11 cellular contexts compared by ENCODE assay signal in the genomic region with DNA sequence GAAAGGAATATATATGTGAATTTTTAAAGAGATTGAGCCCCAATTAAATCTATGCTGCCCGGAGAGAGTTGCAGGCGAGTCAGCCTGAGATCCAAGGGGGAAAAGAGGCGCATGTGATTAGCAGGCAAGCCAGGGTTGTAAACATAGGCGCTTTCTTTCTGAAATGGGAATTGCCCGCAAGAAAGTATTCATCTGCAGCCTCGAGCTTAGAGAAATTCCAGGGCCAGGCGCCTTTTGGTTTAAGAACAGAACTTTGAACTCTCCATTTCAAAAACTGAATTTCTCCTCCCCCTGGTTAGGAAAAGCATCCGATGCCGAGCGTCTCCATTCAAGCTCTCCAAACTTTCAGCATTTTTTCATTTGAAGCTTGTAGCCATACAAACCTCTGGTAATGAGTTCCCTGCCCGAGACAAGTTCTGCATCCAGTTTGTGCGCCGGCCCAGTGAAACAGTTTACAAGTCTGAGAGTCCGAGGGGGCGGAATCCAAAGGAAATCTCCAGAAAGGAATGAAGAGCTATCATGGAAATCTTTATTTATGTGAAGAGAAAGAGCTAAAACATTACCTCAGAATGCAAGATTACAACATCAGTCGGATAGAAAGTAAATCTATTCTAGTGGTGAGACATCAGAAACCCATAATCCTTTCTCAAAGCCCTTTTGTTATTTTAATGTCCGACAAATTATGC.
DNase-seq lines count a peak whose midpoint lies in the region; ATAC-seq and TF ChIP-seq lines count a peak whose summit lies in the region.
"Had no signal": no experiment of that assay in that cellular context is flagged by ENCODE, and none has a peak within 500 bp of the region (broad histone marks: within the 10 kb centered on the region; RNA-seq: fewer than 3 reads in every experiment).

No MANE protein-coding gene starts in this region.

- H3K56ac ChIP-seq in mesendoderm (ENCODE audit: low read length) = no peak overlapping the region

- H3K79me1 ChIP-seq in mesendoderm (ENCODE audit: low read length) = no peaks in the 10 kb centered on the region

- H2BK15ac ChIP-seq in mesendoderm (replicated peaks; ENCODE audit: low read depth) = no peak overlapping the region

- no peak overlapping the region for H3K27ac ChIP-seq in HUES6 (ENCODE audit: low read depth, low read length)
- no peak overlapping the region for H3K27ac ChIP-seq in mesendoderm (ENCODE audit: low read depth, low read length)
- peak overlapping the region; percentile 45 to 62 for H3K27ac ChIP-seq in testis

- H3K4ac ChIP-seq in mesendoderm (ENCODE audit: low read depth, low read length) = no peak overlapping the region

- H3K27me3 ChIP-seq in HUES6 (ENCODE audit: control insufficient read depth, insufficient read depth, low read length) (peaks cover 29% of the 10 kb centered on the region), mesendoderm (ENCODE audit: insufficient read depth, low read length, poor library complexity) (peaks cover 7% of the 10 kb centered on the region), testis (no peaks in the 10 kb centered on the region)

- no peak overlapping the region for H2BK120ac ChIP-seq in mesendoderm (ENCODE audit: low read depth, low read length)

- peak overlapping the region; percentile 12 for H3K4me2 ChIP-seq in mesendoderm (ENCODE audit: low read length)

- ATAC-seq in HG03571 (IDR thresholded peaks at IDR 0.05; ENCODE audit: unreplicated experiment) (no peak), GM18873 (IDR thresholded peaks at IDR 0.05; ENCODE audit: low FRiP score, unreplicated experiment) (no peak)

- H3K18ac ChIP-seq in mesendoderm (ENCODE audit: low read length) = no peak overlapping the region

- H2BK5ac ChIP-seq in mesendoderm (ENCODE audit: low read length) = no peak overlapping the region

- H3K9ac ChIP-seq in HUES6 (ENCODE audit: low read length) (no peak overlapping the region), mesendoderm (ENCODE audit: low read length) (no peak overlapping the region)

- peak overlapping the region; percentile 47 for H3K4me3 ChIP-seq in HUES6 (ENCODE audit: low read depth, low read length)
- H3K4me3 ChIP-seq in mesendoderm (ENCODE audit: low read length) = no peak overlapping the region
- H3K4me3 ChIP-seq in testis = peak overlapping the region; percentile 3 to 24

- H4K5ac ChIP-seq in mesendoderm (ENCODE audit: low read length) = no peak overlapping the region

- H3K79me2 ChIP-seq in mesendoderm (ENCODE audit: control insufficient read depth, insufficient read depth, low read length) = no peaks in the 10 kb centered on the region

- H3K36me3 ChIP-seq in HUES6 (ENCODE audit: control insufficient read depth, insufficient read depth, low read length) (no peaks in the 10 kb centered on the region), mesendoderm (ENCODE audit: control insufficient read depth, insufficient read depth, low read length) (no peaks in the 10 kb centered on the region), testis (ENCODE audit: low read depth, missing control alignments) (no peaks in the 10 kb centered on the region)

- no peak overlapping the region for H3K23ac ChIP-seq in mesendoderm (ENCODE audit: low read length)

- peaks cover 21% of the 10 kb centered on the region for H3K4me1 ChIP-seq in HUES6 (ENCODE audit: control insufficient read depth, insufficient read depth, low read length)
- H3K4me1 ChIP-seq in mesendoderm (ENCODE audit: control insufficient read depth, low read depth, low read length) = no peaks in the 10 kb centered on the region
- peaks cover 4% of the 10 kb centered on the region for H3K4me1 ChIP-seq in testis

- no CpG with 5 or more reads among the region's 17 CpGs for WGBS in mesendoderm (ENCODE audit: extremely low coverage, insufficient coverage, low lambda C conversion rate)
- 7 to 12% methylated on average over 17 of the region's 17 CpGs for WGBS in testis, 2 donors

- H3K9me3 ChIP-seq in HUES6 (ENCODE audit: control insufficient read depth, insufficient read depth, low read depth, low read length) = 0 out of 2 replicates have a peak, but pooled peaks cover 2% of the 10 kb centered on the region
- no peaks in the 10 kb centered on the region for H3K9me3 ChIP-seq in testis

- no peak for TF ChIP-seq CTCF in testis (IDR thresholded peaks at IDR 0.05)

- TF ChIP-seq POLR2A in testis (IDR thresholded peaks at IDR 0.05) = no peak

- no peak overlapping the region for H2AK5ac ChIP-seq in mesendoderm (ENCODE audit: low read length)

- no peak overlapping the region for H4K8ac ChIP-seq in mesendoderm (ENCODE audit: low read depth, low read length)

- DNase-seq in epidermal melanocyte (ENCODE audit: insufficient read length, low spot score) (peak; percentile 79), mesendoderm (no peak), testis (peak; percentile 25), NCI-H2029 treated with DMSO at 0.1 percent for 48 hours (lab: John Stamatoyannopoulos, UW) (no peak)
- DNase-seq: activated CD4-positive, alpha-beta memory T cell treated with anti-CD3 and anti-CD28 coated beads for 36 hours; NCI-H1436; SIG-M5; stimulated activated CD4-positive, alpha-beta T cell treated with anti-CD3 and anti-CD28 coated beads, Interleukin-4, amount 100 ng/mL, for 24 hours had no signal

- intact Hi-C loops in testis (cut with DNase I; ENCODE audit: low total_unique reads) = no loop called here

Comparison
In these comparisons a context has a peak if more than half of its experiments do, and no peak if none do; other contexts are left out.
1. H3K27ac ChIP-seq: peak in testis (2 of 2); none in HUES6 (single experiment) and mesendoderm (single experiment).
2. DNase-seq: peak in epidermal melanocyte (single experiment) and testis (single experiment); none in mesendoderm (single experiment) and NCI-H2029 treated with DMSO at 0.1 percent for 48 hours (single experiment).